33 cellular contexts compared by ENCODE assay signal in genomic region chr4:60812811-60813210, GRCh38.
"Had no signal": no experiment of that assay in that cellular context is flagged by ENCODE, and none has a peak within 500 bp of the region (broad histone marks: within the 10 kb centered on the region; RNA-seq: fewer than 3 reads in every experiment).

No MANE protein-coding gene starts in this region.

- H3K27ac ChIP-seq: KMS-11, RWPE1, SJCRH30, SK-N-MC had no signal

- ATAC-seq: PC-3, Right ventricle myocardium inferior, SK-N-SH treated with all-trans-retinoic acid at 6 μM for 48 hours, T-cell had no signal

- H3K4me3 Mint-ChIP-seq: T-cell had no signal

- H3K9me3 ChIP-seq: MG63, SJCRH30 had no signal

- H3K36me3 Mint-ChIP-seq: T-cell had no signal

- DNase-seq: Karpas-422, KBM-7, MG63, MV-4-11, NCI-H1092, NCI-H1105, NCI-H1417 treated with DMSO at 0.1 percent for 48 hours, NCI-H1436 treated with DMSO at 0.1 percent for 48 hours, NCI-H1694 treated with DMSO at 0.1 percent for 48 hours, NCI-H187 treated with DMSO at 0.1 percent for 48 hours, NCI-H2029, NCI-H2081, NCI-H2171 treated with DMSO at 0.1 percent for 48 hours, NCI-H2227 treated with DMSO at 0.1 percent for 48 hours, NCI-H345, NCI-H446, NCI-H510A, NCI-H524, NCI-H526, NCI-H69, NCI-H748 treated with DMSO at 0.1 percent for 48 hours, NCI-H82, OCI-M1, PC-3, SHP77, SIG-M5, SJCRH30, T-cell had no signal

- H3K36me3 ChIP-seq: MG63, SJCRH30 had no signal

- H3K4me1 ChIP-seq: SJCRH30 had no signal

- H3K27me3 Mint-ChIP-seq: T-cell had no signal

- H3K27ac Mint-ChIP-seq: T-cell had no signal

- H3K4me3 ChIP-seq: MG63, SJCRH30, SK-N-MC had no signal

- H3K9ac ChIP-seq: KMS-11 had no signal

- H3K4me2 ChIP-seq: KMS-11 had no signal

- H3K27me3 ChIP-seq: MG63, SJCRH30 had no signal

- H3K4me1 Mint-ChIP-seq: T-cell had no signal
